In the genomic region with DNA sequence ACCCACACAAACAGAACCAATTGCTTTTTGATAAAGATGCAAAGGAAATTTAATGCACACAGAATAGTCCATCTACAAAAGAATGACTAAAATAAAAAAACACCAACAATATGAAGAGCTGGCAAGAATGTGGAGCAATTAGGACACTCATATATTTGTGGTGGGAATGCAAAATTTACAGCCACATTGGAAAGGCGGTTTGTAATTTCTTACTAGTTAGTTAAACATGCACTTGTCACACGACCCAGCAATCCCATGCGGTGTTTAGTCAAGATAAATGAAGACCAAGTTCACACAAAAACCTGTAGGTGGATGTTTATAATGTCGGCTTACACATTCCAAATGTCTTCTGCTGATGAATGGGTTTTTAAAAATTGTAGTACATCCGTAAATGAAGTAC, we compare ENCODE assay signal across 17 cellular contexts. TPM values are rescaled to one million over a fixed set of nuclear protein-coding genes. Genes with fewer than 3 reads are reported as not detected.
A peak's percentile ranks its signal among the peaks of the same experiment; 100 is the strongest.
DNase-seq lines count a peak whose midpoint lies in the region; ATAC-seq, FAIRE-seq and TF ChIP-seq lines count a peak whose summit lies in the region.
"Had no signal": no experiment of that assay in that cellular context is flagged by ENCODE, and none has a peak within 500 bp of the region (broad histone marks: within the 10 kb centered on the region; RNA-seq: fewer than 3 reads in every experiment).

No MANE protein-coding gene starts in this region.

- ATAC-seq in HepG2, result no peak
- ATAC-seq in right lobe of liver, result no peak
- ATAC-seq in K562, result peak; percentile 16; the same call in 1 of the 3 replicates
- no peak for ATAC-seq in gastrocnemius medialis
- ATAC-seq in naive thymus-derived CD8-positive, alpha-beta T cell, result no peak

- 83% methylated on average over 5 of the region's 5 CpGs for WGBS in HepG2 (ENCODE audit: low lambda C conversion rate)
- WGBS in right lobe of liver (ENCODE audit: insufficient coverage, low coverage, low lambda C conversion rate, missing lambda C conversion rate), result 39% methylated on average over 5 of the region's 5 CpGs
- WGBS in K562 (ENCODE audit: insufficient coverage, low coverage, missing lambda C conversion rate), result 38% methylated on average over 5 of the region's 5 CpGs

- intact Hi-C loops in HepG2 (cut with micrococcal nuclease; ENCODE audit: unreplicated experiment), result no loop called here
- intact Hi-C loops in right lobe of liver (cut with DNase I), result no loop called here
- intact Hi-C loops in K562 (cut with micrococcal nuclease), result loop anchor here (5.0 kb wide), 1 partner anchor 61 kb away; a partner anchor contains a TSS
- intact Hi-C loops in gastrocnemius medialis (cut with DNase I; ENCODE audit: low total_unique reads), result no loop called here

- in situ Hi-C loops in HepG2 (cut with HindIII; ENCODE audit: extremely low pct_ligation_motif_present, low pct_unique_long_range_greater_than_20kb), result no loop called here
- in situ Hi-C loops in K562 (cut with MboI), result no loop called here
- in situ Hi-C loops in gastrocnemius medialis (cut with MboI; ENCODE audit: low sequenced_read_pairs in 4 of 4), result no loop called here

- no peak overlapping the region for H3K9ac ChIP-seq in HepG2 (ENCODE audit: insufficient read depth, low read depth, low read length)
- H3K9ac ChIP-seq in K562 (ENCODE audit: insufficient read depth in 1 of 2, low read depth in 2 of 2, low read length in 2 of 2), result no peak overlapping the region; a peak in 1 of 4 replicates
- H3K9ac ChIP-seq: BLaER1 had no signal

- H2AFZ ChIP-seq in HepG2 (ENCODE audit: low read length) (no peak overlapping the region), K562 (ENCODE audit: low read depth, low read length) (no peak overlapping the region)

- peaks cover 0 to 8% (median 5%) of the 10 kb centered on the region in 4 donors for H3K4me1 Mint-ChIP-seq in naive thymus-derived CD8-positive, alpha-beta T cell

- POLR2A ChIA-PET in HepG2 (lab: Yijun Ruan, JAX) (no interaction called here), K562 (lab: Yijun Ruan, JAX) (interaction anchor here (0.6 kb wide), 1 partner anchor 473 kb away, joined by 7 read pairs; no protein-coding TSS in a partner anchor)
- POLR2A ChIA-PET in naive thymus-derived CD8-positive, alpha-beta T cell (lab: Charles Lee), result no interaction called here

- H3K27me3 ChIP-seq in HepG2 (ENCODE audit: control insufficient read depth in 1 of 2, insufficient read depth in 2 of 2, low read length in 2 of 2) (no peaks in the 10 kb centered on the region; a peak in 1 of 5 replicates), right lobe of liver (no peaks in the 10 kb centered on the region), K562 (ENCODE audit: control insufficient read depth in 2 of 2, insufficient read depth in 2 of 2, low read length in 2 of 2) (no peaks in the 10 kb centered on the region), gastrocnemius medialis (no peaks in the 10 kb centered on the region)

- H3K79me2 ChIP-seq in HepG2 (ENCODE audit: insufficient read depth, low read length) (peaks cover 25% of the 10 kb centered on the region), K562 (ENCODE audit: control insufficient read depth, insufficient read depth, low read length) (peaks cover 8% of the 10 kb centered on the region; the same call in 2 of the 3 replicates)

- H3K27ac ChIP-seq in HepG2 (ENCODE audit: extremely low read length, insufficient read depth, low read length), result no peak overlapping the region
- no peak overlapping the region for H3K27ac ChIP-seq in right lobe of liver
- H3K27ac ChIP-seq in K562 (ENCODE audit: extremely low read depth, low read depth, low read length), result no peak overlapping the region
- H3K27ac ChIP-seq in gastrocnemius medialis, result no peak overlapping the region
- H3K27ac ChIP-seq: 22Rv1, BLaER1, HL-60 had no signal

- H3K9me3 ChIP-seq in HepG2 (ENCODE audit: low read length) (no peaks in the 10 kb centered on the region), right lobe of liver (no peaks in the 10 kb centered on the region), K562 (replicated peaks; ENCODE audit: control insufficient read depth, insufficient read depth, low read depth, low read length) (no peaks in the 10 kb centered on the region), gastrocnemius medialis (no peaks in the 10 kb centered on the region)
- H3K9me3 ChIP-seq: BLaER1, Caco-2 had no signal

- H3K27me3 Mint-ChIP-seq in naive thymus-derived CD8-positive, alpha-beta T cell, result peaks cover 4 to 31% (median 24%) of the 10 kb centered on the region in 5 donors

- H3K4me3 Mint-ChIP-seq in naive thymus-derived CD8-positive, alpha-beta T cell, result no peak overlapping the region
- H3K4me3 Mint-ChIP-seq: CD8-positive, alpha-beta memory T cell; HFFc6 had no signal

- H3K4me2 ChIP-seq in HepG2 (ENCODE audit: low read depth, low read length) (no peak overlapping the region), K562 (ENCODE audit: insufficient read depth, low read length) (no peak overlapping the region)
- H3K4me2 ChIP-seq: BLaER1 had no signal

- H3K9me3 Mint-ChIP-seq in naive thymus-derived CD8-positive, alpha-beta T cell, result no peaks in the 10 kb centered on the region
- H3K9me3 Mint-ChIP-seq: HFFc6 had no signal

- TF ChIP-seq CTCF in HepG2 (CRISPR knock-in tag; IDR thresholded peaks at IDR 0.05) (no peak), right lobe of liver (IDR thresholded peaks at IDR 0.05) (no peak), K562 (IDR thresholded peaks at IDR 0.05 in 2 of 3, conservative IDR thresholded peaks at IDR 0.05 in 1 of 3; ENCODE audit: insufficient read depth in 2 of 3, low read depth in 1 of 3, low read length in 3 of 3) (no peak), gastrocnemius medialis (IDR thresholded peaks at IDR 0.05 in 4 of 5, conservative IDR thresholded peaks at IDR 0.05 in 1 of 5) (no peak)

- no peak for TF ChIP-seq RAD21 in HepG2 (CRISPR knock-in tag; IDR thresholded peaks at IDR 0.05)
- no peak for TF ChIP-seq RAD21 in K562 (CRISPR knock-in tag; conservative IDR thresholded peaks at IDR 0.05 in 1 of 2, IDR thresholded peaks at IDR 0.05 in 1 of 2)

- H3K36me3 ChIP-seq in HepG2 (replicated peaks in 1 of 2; ENCODE audit: control insufficient read depth in 1 of 2, insufficient read depth in 2 of 2, low read length in 2 of 2) (peaks cover 1 to 35% of the 10 kb centered on the region in 2 experiments; a peak in 2 of 5 replicates), right lobe of liver (peaks cover 0 to 23% (median 0%) of the 10 kb centered on the region in 4 donors), K562 (ENCODE audit: control insufficient read depth, insufficient read depth, low read length) (0 out of 3 replicates have a peak, but pooled peaks cover 3% of the 10 kb centered on the region), gastrocnemius medialis (no peaks in the 10 kb centered on the region)
- H3K36me3 ChIP-seq: BLaER1 had no signal

- H3K27ac Mint-ChIP-seq in naive thymus-derived CD8-positive, alpha-beta T cell, result no peak overlapping the region
- H3K27ac Mint-ChIP-seq: CD8-positive, alpha-beta memory T cell; HFFc6 had no signal

- peaks cover 0 to 2% (median 0%) of the 10 kb centered on the region in 3 donors for H3K36me3 Mint-ChIP-seq in naive thymus-derived CD8-positive, alpha-beta T cell
- H3K36me3 Mint-ChIP-seq: CD8-positive, alpha-beta memory T cell had no signal

- H3K4me3 ChIP-seq in HepG2 (replicated peaks in 1 of 3; ENCODE audit: insufficient read depth in 1 of 3, low read depth in 2 of 3, low read length in 3 of 3) (no peak overlapping the region), right lobe of liver (no peak overlapping the region), K562 (no peak overlapping the region), gastrocnemius medialis (no peak overlapping the region)
- H3K4me3 ChIP-seq: BLaER1 had no signal

- no peak for DNase-seq in HepG2 (ENCODE audit: low spot score)
- DNase-seq in right lobe of liver, result no peak
- no peak for DNase-seq in K562 (ENCODE audit: extremely low read depth in 1 of 4, low spot score in 3 of 4)
- peak; percentile 8 for DNase-seq in mesenteric fat pad (ENCODE audit: low spot score)
- DNase-seq in gastrocnemius medialis, result no peak
- DNase-seq in naive thymus-derived CD8-positive, alpha-beta T cell, result no peak
- no peak for DNase-seq in DMS 273 treated with DMSO at 0.1 percent for 48 hours (lab: John Stamatoyannopoulos, UW)
- DNase-seq in cerebellar cortex (ENCODE audit: low spot score), result no peak
- DNase-seq: AML-193; Caco-2; CD8-positive, alpha-beta memory T cell; DMS53; HCEC 1CT; HFFc6 had no signal

- H3K4me1 ChIP-seq in HepG2 (ENCODE audit: insufficient read depth, low read length) (peaks cover 37% of the 10 kb centered on the region), right lobe of liver (peaks cover 0 to 28% (median 0%) of the 10 kb centered on the region in 4 donors), K562 (replicated peaks in 1 of 2; ENCODE audit: control insufficient read depth in 2 of 2, insufficient read depth in 2 of 2, low read length in 2 of 2) (peaks cover 15 to 18% of the 10 kb centered on the region in 2 experiments; a peak in 4 of 5 replicates), gastrocnemius medialis (peaks cover 0 to 11% of the 10 kb centered on the region in 2 donors)

- TF ChIP-seq POLR2A in HepG2 (IDR thresholded peaks at IDR 0.05; ENCODE audit: insufficient read depth in 1 of 2, low read depth in 2 of 2, low read length in 2 of 2), result no peak
- TF ChIP-seq POLR2A in right lobe of liver (IDR thresholded peaks at IDR 0.05), result no peak
- no peak for TF ChIP-seq POLR2A in K562 (conservative IDR thresholded peaks at IDR 0.05)
- no peak for TF ChIP-seq POLR2A in gastrocnemius medialis (IDR thresholded peaks at IDR 0.05)

- H4K20me1 ChIP-seq in HepG2 (ENCODE audit: insufficient read depth, low read length), result peaks cover 21% of the 10 kb centered on the region; the same call in 1 of the 2 replicates
- H4K20me1 ChIP-seq in K562 (replicated peaks; ENCODE audit: control insufficient read depth, insufficient read depth, low read length), result no peaks in the 10 kb centered on the region
- H4K20me1 ChIP-seq: BLaER1 had no signal

- H3K9me1 ChIP-seq in K562 (ENCODE audit: control insufficient read depth, insufficient read depth, low read length), result no peaks in the 10 kb centered on the region

- no peak for FAIRE-seq in HepG2 (lab: Jason Lieb, UNC)
- no peak for FAIRE-seq in K562 (lab: Jason Lieb, UNC)

- CTCF ChIA-PET in HepG2 (lab: Yijun Ruan, JAX; ENCODE audit: low intra/inter-chr PET ratio, low total read pairs), result no interaction called here
- CTCF ChIA-PET in K562 (lab: Yijun Ruan, JAX; ENCODE audit: low intra/inter-chr PET ratio), result no interaction called here

- BruUV-seq in HepG2 (replicated peaks; lab: Mats Ljungman, UMichigan), result no TSS peak
- BruUV-seq in K562 (replicated peaks; lab: Mats Ljungman, UMichigan), result no TSS peak

- TF ChIP-seq EP300 in HepG2 (IDR thresholded peaks at IDR 0.05; ENCODE audit: low read depth in 2 of 2, low read length in 2 of 2), result no peak
- no peak for TF ChIP-seq EP300 in HepG2 (CRISPR knock-in tag; IDR thresholded peaks at IDR 0.05; ENCODE audit: borderline replicate concordance)
- TF ChIP-seq EP300 in K562 (IDR thresholded peaks at IDR 0.05; ENCODE audit: low read length), result no peak

RNA-seq across cellular contexts. Expression of a gene that starts 5.3 kb away (rescaled TPM):
- total RNA-seq in HepG2 (2016; rRNA removed; fragmentation: Illumina TruSeq; extraction: Trizol) (30.3 and 30.8 TPM in 2 replicates), right lobe of liver (10 to 100 TPM; 18.5 to 41.3 (median 30.8) TPM), K562 (2014; rRNA removed) (7.9 and 9.9 TPM in 2 replicates), K562 (2014; rRNA removed; fragmentation: Illumina TruSeq; extraction: Trizol) (6.6 and 7.8 TPM in 2 replicates), K562 (2015; rRNA removed; fragmentation: Illumina TruSeq; extraction: Trizol) (8.4 and 9.0 TPM in 2 replicates), K562 (2021) (14.7 and 15.0 TPM in 2 replicates), mesenteric fat pad (3.1 TPM), gastrocnemius medialis (1 to 10 TPM; 2.6 to 8.8 (median 6.0) TPM)
- 17.7 and 18.0 TPM in 2 replicates for total RNA-seq in HepG2 (2016; cell fraction: cytosol; rRNA removed; fragmentation: Illumina TruSeq; extraction: Trizol; ENCODE audit: low read depth)
- 26.5 and 33.7 TPM in 2 replicates for total RNA-seq in HepG2 (2016; cell fraction: insoluble cytoplasmic fraction; rRNA removed; fragmentation: Illumina TruSeq; extraction: Trizol)
- total RNA-seq in HepG2 (2016; cell fraction: membrane; rRNA removed; fragmentation: Illumina TruSeq; extraction: Trizol), result 27.8 and 29.0 TPM in 2 replicates
- total RNA-seq in HepG2 (2016; cell fraction: nucleus; rRNA removed; fragmentation: Illumina TruSeq; extraction: Trizol), result 23.1 and 27.9 TPM in 2 replicates
- polyA plus RNA-seq in HepG2 (2011; rRNA removed) (40.5 and 40.6 TPM in 2 replicates), K562 (2011; rRNA removed) (9.0 and 10.3 TPM in 2 replicates), K562 (2014; fragmentation: Illumina TruSeq; extraction: Trizol) (9.8 and 10.9 TPM in 2 replicates), K562 (2014; fragmentation: Nextera tagmentation; extraction: Ambion mirVana) (1 to 10 TPM in 1 of 2 experiments, under 1 TPM in 1; 0.28 to 1.6 TPM), K562 (2014; rRNA removed) (12.9 and 17.7 TPM in 2 replicates)
- 37.5 and 37.6 TPM in 2 replicates for polyA plus RNA-seq in HepG2 (2011; cell fraction: cytosol; rRNA removed)
- 59.1 and 60.0 TPM in 2 replicates for polyA plus RNA-seq in HepG2 (2011; cell fraction: nucleus; rRNA removed)
- polyA plus RNA-seq in HepG2 (2012), result 34.3 and 37.7 TPM in 2 replicates
- polyA plus RNA-seq in HepG2 (2016; cell fraction: cytosol; fragmentation: Illumina TruSeq; extraction: Trizol; ENCODE audit: low read depth), result 20.4 and 24.5 TPM in 2 replicates
- 35.9 and 37.1 TPM in 2 replicates for polyA plus RNA-seq in HepG2 (2016; cell fraction: insoluble cytoplasmic fraction; fragmentation: Illumina TruSeq; extraction: Trizol; ENCODE audit: low read depth)
- 24.9 and 27.8 TPM in 2 replicates for polyA plus RNA-seq in HepG2 (2016; cell fraction: membrane; fragmentation: Illumina TruSeq; extraction: Trizol; ENCODE audit: low read depth)
- 54.4 and 56.0 TPM in 2 replicates for polyA plus RNA-seq in HepG2 (2016; cell fraction: nucleus; fragmentation: Illumina TruSeq; extraction: Trizol; ENCODE audit: insufficient read depth, low read depth)
- 6.8 and 20.0 TPM in 2 replicates for polyA minus RNA-seq in HepG2 (2011; rRNA and poly(A)+ RNA removed; ENCODE audit: low replicate concordance)
- 21.8 and 23.7 TPM in 2 replicates for polyA minus RNA-seq in HepG2 (2011; cell fraction: cytosol; rRNA and poly(A)+ RNA removed)
- 23.2 and 26.8 TPM in 2 replicates for polyA minus RNA-seq in HepG2 (2011; cell fraction: nucleus; rRNA and poly(A)+ RNA removed)
- 18.8 and 19.9 TPM in 2 replicates for total RNA-seq in K562 (2011; cell fraction: chromatin; rRNA removed; ENCODE audit: low replicate concordance)
- total RNA-seq in K562 (2011; cell fraction: nucleolus; rRNA removed), result 13.2 and 14.3 TPM in 2 replicates
- 19.1 and 25.3 TPM in 2 replicates for total RNA-seq in K562 (2011; cell fraction: nucleoplasm; rRNA removed)
- polyA plus RNA-seq in K562 (2011; cell fraction: cytosol; rRNA removed), result 7.6 and 7.7 TPM in 2 replicates
- 9.9 and 10.2 TPM in 2 replicates for polyA plus RNA-seq in K562 (2011; cell fraction: nucleus; rRNA removed)
- polyA plus RNA-seq in K562 (2012), result 10.7 and 14.1 TPM in 2 replicates
- polyA minus RNA-seq in K562 (2011; rRNA and poly(A)+ RNA removed), result 3.2 and 3.7 TPM in 2 replicates
- polyA minus RNA-seq in K562 (2011; cell fraction: cytosol; rRNA and poly(A)+ RNA removed), result 6.2 and 9.0 TPM in 2 replicates
- polyA minus RNA-seq in K562 (2011; cell fraction: nucleus; rRNA and poly(A)+ RNA removed), result 4.8 and 7.8 TPM in 2 replicates
- not detected for total RNA-seq in naive thymus-derived CD8-positive, alpha-beta T cell
- polyA plus RNA-seq in naive thymus-derived CD8-positive, alpha-beta T cell, result not detected
- total RNA-seq: CD8-positive, alpha-beta memory T cell had no signal
- polyA plus RNA-seq: CD8-positive, alpha-beta memory T cell had no signal
